ENCODE assay signal across 35 cellular contexts in the genomic region with DNA sequence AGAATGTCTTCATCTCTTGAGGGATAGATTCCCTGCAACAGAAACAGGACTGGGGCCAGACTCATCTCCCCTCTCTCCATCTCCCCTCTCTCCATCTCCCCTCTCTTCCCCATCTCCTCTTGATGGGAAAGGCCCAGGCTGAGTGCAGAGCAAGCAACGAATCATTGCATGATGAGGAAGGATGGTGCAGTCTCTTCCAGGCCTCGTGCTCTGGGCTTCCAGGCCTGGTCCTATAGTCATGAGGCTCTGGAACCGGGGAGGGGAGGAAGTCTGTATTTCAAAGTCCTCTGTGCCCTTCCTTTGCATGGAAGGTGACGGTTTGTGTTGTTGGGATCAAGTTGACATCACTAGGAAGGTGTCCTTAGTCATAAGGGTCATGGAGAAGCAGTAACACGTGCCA.
"Had no signal": no experiment of that assay in that cellular context is flagged by ENCODE, and none has a peak within 500 bp of the region (broad histone marks: within the 10 kb centered on the region; RNA-seq: fewer than 3 reads in every experiment).

No MANE protein-coding gene starts in this region.

- DNase-seq: Karpas-422, Kasumi-1, MG63, MM.1S, MV-4-11, NCI-H1048, NCI-H1092, NCI-H1092 treated with DMSO at 0.1 percent for 48 hours, NCI-H1105, NCI-H1105 treated with DMSO at 0.1 percent for 48 hours, NCI-H1417, NCI-H1417 treated with DMSO at 0.1 percent for 48 hours, NCI-H1436, NCI-H1436 treated with DMSO at 0.1 percent for 48 hours, NCI-H146, NCI-H1694, NCI-H1694 treated with DMSO at 0.1 percent for 48 hours, NCI-H187, NCI-H187 treated with DMSO at 0.1 percent for 48 hours, NCI-H1930, NCI-H2029, NCI-H2029 treated with DMSO at 0.1 percent for 48 hours, NCI-H2081, NCI-H2081 treated with DMSO at 0.1 percent for 48 hours, NCI-H2107, NCI-H2171, NCI-H2171 treated with DMSO at 0.1 percent for 48 hours, NCI-H2227 treated with DMSO at 0.1 percent for 48 hours, NCI-H226, NCI-H345, NCI-H446, NCI-H446 treated with DMSO at 0.1 percent for 48 hours, NCI-H510A, NCI-H510A treated with DMSO at 0.1 percent for 48 hours, NCI-H524 had no signal

- H3K36me3 ChIP-seq: MG63 had no signal

- H3K9me3 ChIP-seq: MG63 had no signal

- H3K27me3 ChIP-seq: MG63 had no signal

- H3K4me3 ChIP-seq: MG63 had no signal
